Comparison of ENCODE assay signal across 9 cellular contexts in the genomic region with DNA sequence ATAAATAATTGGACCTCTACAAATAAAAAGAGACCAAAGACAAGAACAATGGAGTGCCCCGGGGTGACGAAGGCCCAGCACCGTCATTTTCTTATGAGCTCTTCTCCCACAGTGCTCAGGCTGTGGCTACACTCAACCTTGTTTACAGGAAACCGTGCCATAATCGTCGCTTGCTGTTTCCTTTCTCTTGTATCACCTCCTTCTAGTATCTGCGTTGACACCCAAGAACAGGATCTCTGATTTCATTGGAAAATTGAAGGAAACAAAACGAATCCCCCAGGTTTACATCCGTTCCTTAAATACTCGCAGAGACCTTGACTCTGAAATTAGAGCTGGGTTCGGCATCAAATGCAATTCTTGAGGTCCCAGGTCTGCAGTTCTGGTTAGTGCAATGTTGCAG. TPM values are rescaled to one million over a fixed set of nuclear protein-coding genes. Genes with fewer than 3 reads are reported as not detected.
A peak's percentile ranks its signal among the peaks of the same experiment; 100 is the strongest.
DNase-seq lines count a peak whose midpoint lies in the region; ATAC-seq and TF ChIP-seq lines count a peak whose summit lies in the region.
"Had no signal": no experiment of that assay in that cellular context is flagged by ENCODE, and none has a peak within 500 bp of the region (broad histone marks: within the 10 kb centered on the region; RNA-seq: fewer than 3 reads in every experiment).

No MANE protein-coding gene starts in this region.

- no peaks in the 10 kb centered on the region for H3K27me3 Mint-ChIP-seq in chondrocyte (ENCODE audit: low read depth)

- H3K9me3 ChIP-seq in BLaER1: no peaks in the 10 kb centered on the region; the same call in 1 of the 2 replicates

- peaks cover 2% of the 10 kb centered on the region for H3K36me3 Mint-ChIP-seq in chondrocyte (ENCODE audit: low read depth)

- DNase-seq in chondrocyte (ENCODE audit: low spot score) (no peak), myocyte (ENCODE audit: low read depth) (peak; percentile 40), NCI-H2029 (lab: John Stamatoyannopoulos, UW) (no peak), SIG-M5 (lab: John Stamatoyannopoulos, UW) (no peak)

- peaks cover 54% of the 10 kb centered on the region for H3K27me3 ChIP-seq in BLaER1

- H3K9me3 Mint-ChIP-seq in chondrocyte (ENCODE audit: low read depth): peaks cover 2% of the 10 kb centered on the region
- H3K9me3 Mint-ChIP-seq: dendritic cell treated with granulocyte-macrophage colony-stimulating factor and Interleukin-4, amounts not matched to agents 40 ng/mL and 50 ng/mL, for 4 days had no signal

- ATAC-seq in HG02885 (IDR thresholded peaks at IDR 0.05; ENCODE audit: poor library complexity, unreplicated experiment) (peak; percentile 15), HG02571 (IDR thresholded peaks at IDR 0.05; ENCODE audit: unreplicated experiment) (no peak), HG03521 (IDR thresholded peaks at IDR 0.05; ENCODE audit: unreplicated experiment) (no peak)

- no peak overlapping the region for H3K4me3 ChIP-seq in BLaER1

- no peak for TF ChIP-seq CTCF in chondrocyte (IDR thresholded peaks at IDR 0.05)

- no peak overlapping the region for H3K27ac ChIP-seq in BLaER1

- H3K36me3 ChIP-seq in BLaER1: no peaks in the 10 kb centered on the region

- no peak overlapping the region for H3K9ac ChIP-seq in BLaER1

- H3K4me1 ChIP-seq in BLaER1: peaks cover 22% of the 10 kb centered on the region

- H3K4me2 ChIP-seq in BLaER1: peak overlapping the region; percentile 27

- H3K4me1 Mint-ChIP-seq in chondrocyte (ENCODE audit: low read depth): peaks cover 83% of the 10 kb centered on the region

- peak overlapping the region; percentile 68 for H3K4me3 Mint-ChIP-seq in chondrocyte (ENCODE audit: unreplicated experiment)
- H3K4me3 Mint-ChIP-seq: dendritic cell treated with granulocyte-macrophage colony-stimulating factor and Interleukin-4, amounts not matched to agents 40 ng/mL and 50 ng/mL, for 4 days had no signal

- peaks cover 8% of the 10 kb centered on the region; the same call in 1 of the 2 replicates for H4K20me1 ChIP-seq in BLaER1

- H3K27ac Mint-ChIP-seq in chondrocyte (ENCODE audit: unreplicated experiment): peak overlapping the region; percentile 97
- H3K27ac Mint-ChIP-seq: dendritic cell treated with granulocyte-macrophage colony-stimulating factor and Interleukin-4, amounts not matched to agents 40 ng/mL and 50 ng/mL, for 4 days had no signal

RNA-seq across cellular contexts. Expression of gene IGFBP3, which starts 1.7 kb away (rescaled TPM):
- 1,747 to 1,749 TPM (median 1,748 TPM) in 3 replicates for total RNA-seq in chondrocyte
- 184 and 207 TPM in 2 replicates for total RNA-seq in myocyte
- 3,452 TPM for polyA plus RNA-seq in myocyte (2012)

RNA-seq across cellular contexts. Expression of gene IGFBP1, which starts 34.5 kb away (rescaled TPM):
- total RNA-seq in chondrocyte (0.30 to 1.7 TPM (median 0.62 TPM) in 3 replicates), myocyte (not detected in 2 replicates)
- 1.0 TPM for polyA plus RNA-seq in myocyte (2012)

RNA-seq across cellular contexts. Expression of gene CCDC201, which starts 49.9 kb away (rescaled TPM):
- not detected in 3 replicates for total RNA-seq in chondrocyte
- not detected in 2 replicates for total RNA-seq in myocyte
- polyA plus RNA-seq in myocyte (2012): not detected
